In the genomic region with DNA sequence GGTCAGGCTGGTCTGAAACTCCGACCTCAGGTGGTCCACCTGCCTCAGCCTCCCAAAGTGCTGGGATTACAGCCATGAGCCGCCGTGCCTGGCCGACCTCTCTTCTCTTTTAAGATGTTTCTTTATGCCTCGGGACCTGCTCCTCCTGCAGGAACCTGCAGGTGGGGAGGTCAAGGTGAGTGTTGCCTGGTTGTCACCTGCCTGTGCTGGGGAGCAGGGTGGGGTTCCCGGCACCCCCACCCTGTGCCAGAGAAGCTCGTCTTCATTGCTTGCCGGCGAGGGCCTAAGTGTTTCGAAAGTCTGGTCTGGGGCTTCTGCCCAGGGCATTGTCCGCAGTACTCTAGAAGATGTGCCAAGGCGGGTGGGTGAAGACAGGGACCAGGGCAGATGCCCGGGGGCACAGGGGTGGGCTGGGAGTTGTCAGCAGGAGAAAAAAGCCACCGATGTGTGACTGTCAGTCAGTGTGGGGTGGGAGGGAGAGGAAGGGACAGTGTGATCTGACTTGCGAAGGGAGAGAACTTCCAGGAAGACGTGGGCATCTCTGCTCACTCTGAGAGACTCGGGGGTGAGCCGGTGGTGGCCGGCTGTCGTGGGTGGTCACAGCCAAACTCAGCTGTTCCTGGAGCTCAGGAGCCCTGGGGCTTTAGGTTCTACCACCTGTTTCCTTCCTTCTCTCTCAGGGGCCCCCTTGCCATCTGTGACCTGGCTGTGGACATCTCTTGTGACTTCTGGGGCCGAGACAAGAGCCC, we compare ENCODE assay signal across 10 cellular contexts. TPM values are rescaled to one million over a fixed set of nuclear protein-coding genes. Genes with fewer than 3 reads are reported as not detected.
DNase-seq lines count a peak whose midpoint lies in the region; ATAC-seq and TF ChIP-seq lines count a peak whose summit lies in the region.
"Had no signal": no experiment of that assay in that cellular context is flagged by ENCODE, and none has a peak within 500 bp of the region (broad histone marks: within the 10 kb centered on the region; RNA-seq: fewer than 3 reads in every experiment).

No MANE protein-coding gene starts in this region.

- peaks cover 9% of the 10 kb centered on the region; the same call in 1 of the 2 replicates for H3K36me3 ChIP-seq in BLaER1
- peaks cover 0 to 7% of the 10 kb centered on the region in 2 donors for H3K36me3 ChIP-seq in ascending aorta
- peaks cover 0 to 8% (median 0%) of the 10 kb centered on the region in 9 donors for H3K36me3 ChIP-seq in heart right ventricle
- H3K36me3 ChIP-seq in rectal smooth muscle tissue (ENCODE audit: control insufficient read depth, insufficient read depth, low read length), result no peaks in the 10 kb centered on the region

- H3K4me2 ChIP-seq in BLaER1, result peak overlapping the region; percentile 73

- H3K27ac ChIP-seq in BLaER1, result no peak overlapping the region
- peak overlapping the region; percentile 76 to 92 for H3K27ac ChIP-seq in ascending aorta
- H3K27ac ChIP-seq in heart right ventricle, result peak overlapping the region in 8 of 10 donors; percentile 11 to 74 (median 58)
- peak overlapping the region; percentile 78 for H3K27ac ChIP-seq in rectal smooth muscle tissue (ENCODE audit: low read depth, low read length)
- H3K27ac ChIP-seq: body of pancreas had no signal

- no peaks in the 10 kb centered on the region for H3K9me3 ChIP-seq in BLaER1
- H3K9me3 ChIP-seq in ascending aorta, result no peaks in the 10 kb centered on the region
- no peaks in the 10 kb centered on the region for H3K9me3 ChIP-seq in heart right ventricle
- H3K9me3 ChIP-seq: body of pancreas had no signal

- H3K27me3 ChIP-seq in BLaER1, result no peaks in the 10 kb centered on the region
- no peaks in the 10 kb centered on the region for H3K27me3 ChIP-seq in ascending aorta
- H3K27me3 ChIP-seq in heart right ventricle, result no peaks in the 10 kb centered on the region
- H3K27me3 ChIP-seq in rectal smooth muscle tissue (ENCODE audit: control insufficient read depth, insufficient read depth, low read length), result no peaks in the 10 kb centered on the region
- H3K27me3 ChIP-seq: body of pancreas had no signal

- H3K4me1 ChIP-seq in BLaER1 (peaks cover 56% of the 10 kb centered on the region), ascending aorta (peaks cover 6 to 18% of the 10 kb centered on the region in 2 donors), heart right ventricle (peaks cover 3 to 51% (median 37%) of the 10 kb centered on the region in 9 donors), rectal smooth muscle tissue (ENCODE audit: control insufficient read depth, insufficient read depth, low read length) (peaks cover 12% of the 10 kb centered on the region)

- peak in 5 of 8 donors; percentile 7 to 39 (median 8) for ATAC-seq in heart right ventricle
- ATAC-seq: body of pancreas had no signal

- 0 out of 2 replicates have a peak, but pooled peaks cover 9% of the 10 kb centered on the region for H4K20me1 ChIP-seq in BLaER1

- H3K4me3 ChIP-seq in BLaER1 (no peak overlapping the region), ascending aorta (no peak overlapping the region), heart right ventricle (peak overlapping the region in 5 of 10 donors; percentile 16 to 34 (median 24)), rectal smooth muscle tissue (ENCODE audit: low read length) (no peak overlapping the region)
- H3K4me3 ChIP-seq: body of pancreas, lung had no signal

- intact Hi-C loops in ascending aorta (cut with DNase I) (loop anchor here (5.0 kb wide), 1 partner anchor 35 kb away; a partner anchor contains a TSS), heart right ventricle (cut with DNase I) (no loop called here)

- H3K9ac ChIP-seq in BLaER1 (no peak overlapping the region), rectal smooth muscle tissue (ENCODE audit: low read length) (no peak overlapping the region)

- TF ChIP-seq CTCF in ascending aorta (IDR thresholded peaks at IDR 0.05) (no peak), heart right ventricle (IDR thresholded peaks at IDR 0.05) (no peak)

- DNase-seq in ascending aorta (ENCODE audit: low spot score in 2 of 2) (no peak), heart right ventricle (no peak), EL (no peak), RKO (ENCODE audit: low spot score) (no peak), LoVo (ENCODE audit: low spot score) (no peak), NCI-H1930 (lab: John Stamatoyannopoulos, UW) (no peak)
- DNase-seq: body of pancreas had no signal

- WGBS in heart right ventricle, 2 donors, result 82% methylated on average over 21 of the region's 21 CpGs

RNA-seq across cellular contexts. Expression of a gene that starts 36.1 kb away (rescaled TPM):
- total RNA-seq in ascending aorta (3.0 TPM), heart right ventricle (10 to 100 TPM; 14.0 to 27.8 (median 19.6) TPM)
- 10 to 100 TPM; 14.5 to 17.6 TPM for polyA plus RNA-seq in heart right ventricle
